ENCODE assay signal across 19 cellular contexts in the genomic region with DNA sequence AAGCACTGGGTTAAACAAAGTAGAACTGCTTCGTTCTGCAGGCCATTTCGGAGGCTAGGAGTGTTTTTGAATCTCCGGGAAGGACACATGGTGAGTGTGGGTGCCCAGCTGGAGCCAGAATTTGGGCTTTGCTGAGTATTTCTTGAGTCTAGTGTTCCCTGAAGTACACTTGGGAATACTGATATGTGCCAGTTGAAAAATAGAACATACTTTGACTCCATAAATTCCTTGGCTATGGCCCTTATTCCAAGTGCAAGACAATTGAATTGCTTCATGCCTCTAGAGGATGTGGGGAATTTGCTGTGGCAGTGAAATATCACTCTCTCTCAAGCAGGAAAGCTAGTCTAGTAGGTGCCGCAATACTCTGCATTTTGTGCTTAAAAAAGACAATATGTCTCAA.
A peak's percentile ranks its signal among the peaks of the same experiment; 100 is the strongest.
DNase-seq lines count a peak whose midpoint lies in the region; ATAC-seq, FAIRE-seq and TF ChIP-seq lines count a peak whose summit lies in the region.
"Had no signal": no experiment of that assay in that cellular context is flagged by ENCODE, and none has a peak within 500 bp of the region (broad histone marks: within the 10 kb centered on the region; RNA-seq: fewer than 3 reads in every experiment).

No MANE protein-coding gene starts in this region.

- DNase-seq in cardiac fibroblast (ENCODE audit: low read depth in 2 of 2) (peak; percentile 32 to 72), neuronal stem cell (ENCODE audit: low spot score) (no peak), upper lobe of right lung (no peak), putamen (ENCODE audit: low spot score) (no peak), GM19239 (ENCODE audit: insufficient read length, low spot score) (no peak)
- no peak for DNase-seq in activated naive CD4-positive, alpha-beta T cell (lab: John Stamatoyannopoulos, UW)
- DNase-seq: activated T-cell treated with anti-CD3 and anti-CD28 coated beads, Interleukin-2, amount 50 U/mL, for 72 hours; BE2C; brain microvascular endothelial cell; GM23248; NCI-H1092 treated with DMSO at 0.1 percent for 48 hours; NCI-H2029 treated with DMSO at 0.1 percent for 48 hours; NK-92 treated with Interleukin-12 subunit alpha and Interleukin-12 subunit beta, amount 100 ng/mL, for 24 hours; stimulated activated CD4-positive, alpha-beta T cell treated with anti-CD3 and anti-CD28 coated beads, Interleukin-12 subunit alpha, Interleukin-12 subunit beta, amount 100 ng/mL, for 4 hours; T1000 had no signal

- H2BK120ac ChIP-seq in neuronal stem cell (ENCODE audit: low read depth, low read length), result no peak overlapping the region

- no peak overlapping the region for H2BK15ac ChIP-seq in neuronal stem cell (ENCODE audit: low read length)

- H2AK5ac ChIP-seq in neuronal stem cell (ENCODE audit: low read depth, low read length), result no peak overlapping the region

- H2BK5ac ChIP-seq in neuronal stem cell (ENCODE audit: low read length), result no peak overlapping the region

- ATAC-seq in gastroesophageal sphincter (peak; percentile 28), upper lobe of right lung (peak; percentile 85)
- ATAC-seq: activated T-cell treated with anti-CD3 and anti-CD28 coated beads, Interleukin-2, amount 50 U/mL, for 72 hours; left lobe of liver had no signal

- H3K23ac ChIP-seq in neuronal stem cell (ENCODE audit: low read depth, low read length, poor library complexity), result no peak overlapping the region

- H3K4me2 ChIP-seq in neuronal stem cell (ENCODE audit: insufficient read depth, low read length, poor library complexity, severe bottlenecking), result no peak overlapping the region

- no peak overlapping the region for H3K27ac ChIP-seq in gastroesophageal sphincter
- H3K27ac ChIP-seq in neuronal stem cell (replicated peaks; ENCODE audit: low read length), result no peak overlapping the region
- H3K27ac ChIP-seq in upper lobe of right lung, result peak overlapping the region; percentile 28
- H3K27ac ChIP-seq: brain microvascular endothelial cell, epithelial cell of prostate, GM23248, suprapubic skin had no signal

- H2BK12ac ChIP-seq in neuronal stem cell (ENCODE audit: low read length), result no peak overlapping the region

- H3K36me3 ChIP-seq in gastroesophageal sphincter, result no peaks in the 10 kb centered on the region
- no peaks in the 10 kb centered on the region for H3K36me3 ChIP-seq in neuronal stem cell (replicated peaks in 1 of 2; ENCODE audit: control insufficient read depth in 2 of 2, insufficient read depth in 2 of 2, low read length in 2 of 2)
- H3K36me3 ChIP-seq in upper lobe of right lung, result no peaks in the 10 kb centered on the region
- H3K36me3 ChIP-seq: BE2C, brain microvascular endothelial cell, suprapubic skin had no signal

- no peaks in the 10 kb centered on the region for H3K27me3 ChIP-seq in gastroesophageal sphincter
- H3K27me3 ChIP-seq in neuronal stem cell (ENCODE audit: control insufficient read depth in 3 of 3, insufficient read depth in 3 of 3, low read depth in 1 of 3, low read length in 3 of 3), result no peaks in the 10 kb centered on the region
- H3K27me3 ChIP-seq in upper lobe of right lung, result no peaks in the 10 kb centered on the region
- H3K27me3 ChIP-seq: BE2C, brain microvascular endothelial cell, suprapubic skin had no signal

- H2AFZ ChIP-seq in neuronal stem cell (ENCODE audit: low read length), result peak overlapping the region; percentile 60
- H2AFZ ChIP-seq: GM23248 had no signal

- H3K4me3 ChIP-seq in cardiac fibroblast (replicated peaks in 1 of 2; ENCODE audit: low read depth in 2 of 2, low read length in 2 of 2), result no peak overlapping the region
- no peak overlapping the region for H3K4me3 ChIP-seq in gastroesophageal sphincter
- H3K4me3 ChIP-seq in neuronal stem cell (ENCODE audit: low read length in 2 of 2), result no peak overlapping the region
- H3K4me3 ChIP-seq in upper lobe of right lung, result no peak overlapping the region
- H3K4me3 ChIP-seq: GM23248, suprapubic skin had no signal

- intact Hi-C loops in upper lobe of right lung (cut with DNase I), result no loop called here

- H3K4me1 ChIP-seq in gastroesophageal sphincter, result peaks cover 0 to 25% (median 3%) of the 10 kb centered on the region in 3 donors
- H3K4me1 ChIP-seq in neuronal stem cell (ENCODE audit: control insufficient read depth in 2 of 2, insufficient read depth in 1 of 2, low read depth in 1 of 2, low read length in 2 of 2), result peaks cover 9 to 12% of the 10 kb centered on the region in 2 donors
- H3K4me1 ChIP-seq in upper lobe of right lung, result peaks cover 5% of the 10 kb centered on the region
- H3K4me1 ChIP-seq: BE2C, suprapubic skin had no signal

- TF ChIP-seq POLR2A in gastroesophageal sphincter (IDR thresholded peaks at IDR 0.05), result no peak

- H3K18ac ChIP-seq in neuronal stem cell (ENCODE audit: low read length), result no peak overlapping the region

- H3K4ac ChIP-seq in neuronal stem cell (ENCODE audit: low read length), result no peak overlapping the region

- no peak for TF ChIP-seq EP300 in gastroesophageal sphincter (IDR thresholded peaks at IDR 0.05)

- no peaks in the 10 kb centered on the region for H3K79me1 ChIP-seq in neuronal stem cell (ENCODE audit: low read depth, low read length)

- no peak overlapping the region for H4K91ac ChIP-seq in neuronal stem cell (ENCODE audit: low read depth, low read length, poor library complexity)

- H3K14ac ChIP-seq in neuronal stem cell (ENCODE audit: low read length), result no peak overlapping the region

- H4K8ac ChIP-seq in neuronal stem cell (ENCODE audit: low read depth, low read length), result no peak overlapping the region

- no peaks in the 10 kb centered on the region for H3K9me3 ChIP-seq in gastroesophageal sphincter
- H3K9me3 ChIP-seq in neuronal stem cell (replicated peaks in 1 of 2; ENCODE audit: control insufficient read depth in 2 of 2, insufficient read depth in 1 of 2, low read depth in 1 of 2, low read length in 2 of 2), result no peaks in the 10 kb centered on the region
- H3K9me3 ChIP-seq in upper lobe of right lung, result no peaks in the 10 kb centered on the region
- H3K9me3 ChIP-seq: BE2C, suprapubic skin had no signal

- TF ChIP-seq CTCF in cardiac fibroblast (IDR thresholded peaks at IDR 0.05; ENCODE audit: low read depth, low read length), result no peak
- TF ChIP-seq CTCF in gastroesophageal sphincter (IDR thresholded peaks at IDR 0.05), result no peak
- no peak for TF ChIP-seq CTCF in upper lobe of right lung (IDR thresholded peaks at IDR 0.05)

- no peak overlapping the region for H3K9ac ChIP-seq in neuronal stem cell (ENCODE audit: low read depth, low read length, poor library complexity)
- H3K9ac ChIP-seq: GM23248 had no signal

- no peak for FAIRE-seq in GM19239 (lab: Jason Lieb, UNC)

- WGBS in gastroesophageal sphincter (ENCODE audit: low coverage in 1 of 2), 2 donors, result 74 to 92% methylated on average over 4 of the region's 4 CpGs
- WGBS in neuronal stem cell (ENCODE audit: extremely low coverage in 2 of 2, insufficient read length in 2 of 2, insufficient replicate concordance in 1 of 2), 2 donors, result no CpG with 5 or more reads among the region's 4 CpGs

Comparison
In these comparisons a context has a peak if more than half of its experiments do, and no peak if none do; other contexts are left out.
1. DNase-seq: peak in cardiac fibroblast (2 of 2); none in neuronal stem cell (single experiment), upper lobe of right lung (single experiment), putamen (single experiment), activated naive CD4-positive, alpha-beta T cell (0 of 4) and GM19239 (single experiment).